In the genomic region with DNA sequence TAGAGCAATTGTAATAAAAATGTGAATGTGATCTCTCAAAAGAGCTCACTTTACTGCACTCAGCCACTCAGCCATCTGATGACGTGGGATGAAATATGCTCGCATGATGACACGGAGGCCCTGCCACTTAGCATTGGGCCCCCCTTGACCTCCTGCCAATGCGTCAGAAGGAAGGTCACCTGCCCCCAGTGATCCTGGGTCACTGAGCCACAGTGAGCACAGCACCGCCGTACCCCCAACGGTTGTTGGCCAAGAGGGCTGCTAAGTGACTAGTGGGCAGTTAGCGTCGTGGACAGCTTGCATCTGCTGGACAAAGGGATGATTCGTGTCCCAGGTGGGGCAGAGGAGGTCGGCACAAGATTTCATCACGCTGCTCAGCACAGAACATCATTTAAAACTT, we compare ENCODE assay signal across 1 cellular context.
A peak's percentile ranks its signal among the peaks of the same experiment; 100 is the strongest.
TF ChIP-seq lines count a peak whose summit lies in the region.

No MANE protein-coding gene starts in this region.

TF ChIP-seq in HepG2, 621 proteins besides CTCF, POLR2A, EP300 and RAD21:
- TF ChIP-seq KLF13 (CRISPR knock-in tag; IDR thresholded peaks at IDR 0.05) (no peak), HCFC1 (IDR thresholded peaks at IDR 0.05; ENCODE audit: low read depth, low read length) (no peak), RBM22 (optimal IDR thresholded peaks at IDR 0.05; ENCODE audit: low read length) (peak; percentile 20), CREM (IDR thresholded peaks at IDR 0.05) (no peak), CREM (CRISPR knock-in tag; IDR thresholded peaks at IDR 0.05) (no peak), ISL2 (CRISPR knock-in tag; IDR thresholded peaks at IDR 0.05) (no peak), ZNF34 (CRISPR knock-in tag; IDR thresholded peaks at IDR 0.05; ENCODE audit: borderline replicate concordance) (no peak)
